In genomic region chr5:118336468-118336867, GRCh38 we compare ENCODE assay signal across 25 cellular contexts.
DNase-seq lines count a peak whose midpoint lies in the region; ATAC-seq, FAIRE-seq and TF ChIP-seq lines count a peak whose summit lies in the region.
"Had no signal": no experiment of that assay in that cellular context is flagged by ENCODE, and none has a peak within 500 bp of the region (broad histone marks: within the 10 kb centered on the region; RNA-seq: fewer than 3 reads in every experiment).

No MANE protein-coding gene starts in this region.

- BruUV-seq in K562 (replicated peaks; lab: Mats Ljungman, UMichigan): no TSS peak

- H3K27me3 ChIP-seq in K562 (ENCODE audit: control insufficient read depth in 2 of 2, insufficient read depth in 2 of 2, low read length in 2 of 2) (no peaks in the 10 kb centered on the region), Peyer's patch (no peaks in the 10 kb centered on the region)
- H3K27me3 ChIP-seq: BE2C, BLaER1 had no signal

- DNase-seq in A549 (ENCODE audit: low read depth in 1 of 2, low spot score in 1 of 2) (no peak), K562 (ENCODE audit: extremely low read depth in 1 of 4, low spot score in 3 of 4) (no peak), frontal cortex (ENCODE audit: low spot score in 2 of 2) (no peak), NOMO-1 (lab: John Stamatoyannopoulos, UW; ENCODE audit: unreplicated experiment in 2 of 2) (no peak), head of caudate nucleus (no peak), Peyer's patch (no peak)
- DNase-seq: 8988T; ACHN; BE2C; C1 segment of cervical spinal cord; CD4-positive, alpha-beta memory T cell; CD4-positive, CD25-positive, alpha-beta regulatory T cell; CD8-positive, alpha-beta memory T cell; COR-L47; DMS 273 treated with DMSO at 0.1 percent for 48 hours; DMS153; DMS79; DND-41; EL; GDM1 had no signal

- no peak overlapping the region for H2AFZ ChIP-seq in K562 (ENCODE audit: low read depth, low read length)

- CTCF ChIA-PET in A549 (lab: Yijun Ruan, JAX): no interaction called here
- CTCF ChIA-PET in K562 (lab: Yijun Ruan, JAX; ENCODE audit: low intra/inter-chr PET ratio): no interaction called here

- TF ChIP-seq POLR2A in A549 (IDR thresholded peaks at IDR 0.05; ENCODE audit: low read length) (no peak), K562 (conservative IDR thresholded peaks at IDR 0.05) (no peak), Peyer's patch (IDR thresholded peaks at IDR 0.05) (no peak)

- H3K9ac ChIP-seq in K562 (ENCODE audit: insufficient read depth in 1 of 2, low read depth in 2 of 2, low read length in 2 of 2): no peak overlapping the region
- H3K9ac ChIP-seq: BLaER1 had no signal

- no peaks in the 10 kb centered on the region for H4K20me1 ChIP-seq in K562 (replicated peaks; ENCODE audit: control insufficient read depth, insufficient read depth, low read length)
- H4K20me1 ChIP-seq: BLaER1 had no signal

- no peaks in the 10 kb centered on the region for H3K36me3 ChIP-seq in K562 (ENCODE audit: control insufficient read depth, insufficient read depth, low read length)
- no peaks in the 10 kb centered on the region for H3K36me3 ChIP-seq in Peyer's patch
- H3K36me3 ChIP-seq: BE2C, BLaER1 had no signal

- no peak overlapping the region for H3K4me3 ChIP-seq in A549
- H3K4me3 ChIP-seq in K562: no peak overlapping the region
- no peak overlapping the region for H3K4me3 ChIP-seq in Peyer's patch
- H3K4me3 ChIP-seq: BLaER1, GM12878 had no signal

- H3K9me3 ChIP-seq in A549: no peaks in the 10 kb centered on the region
- no peaks in the 10 kb centered on the region for H3K9me3 ChIP-seq in K562 (replicated peaks; ENCODE audit: control insufficient read depth, insufficient read depth, low read depth, low read length)
- no peaks in the 10 kb centered on the region for H3K9me3 ChIP-seq in Peyer's patch
- H3K9me3 ChIP-seq: BE2C, BLaER1 had no signal

- no peaks in the 10 kb centered on the region for H3K79me2 ChIP-seq in K562 (ENCODE audit: control insufficient read depth, insufficient read depth, low read length)

- ATAC-seq in A549 (no peak), K562 (no peak)
- ATAC-seq: GM12878 had no signal

- POLR2A ChIA-PET in A549 (lab: Yijun Ruan, JAX): no interaction called here
- POLR2A ChIA-PET in K562 (lab: Yijun Ruan, JAX): no interaction called here

- in situ Hi-C loops in K562 (cut with MboI): no loop called here

- no peaks in the 10 kb centered on the region for H3K4me1 ChIP-seq in A549
- H3K4me1 ChIP-seq in K562 (replicated peaks in 1 of 2; ENCODE audit: control insufficient read depth in 2 of 2, insufficient read depth in 2 of 2, low read length in 2 of 2): no peaks in the 10 kb centered on the region
- no peaks in the 10 kb centered on the region for H3K4me1 ChIP-seq in Peyer's patch
- H3K4me1 ChIP-seq: BE2C, BLaER1 had no signal

- no peak for TF ChIP-seq RAD21 in A549 (conservative IDR thresholded peaks at IDR 0.05 in 1 of 2, IDR thresholded peaks at IDR 0.05 in 1 of 2)
- TF ChIP-seq RAD21 in K562 (CRISPR knock-in tag; conservative IDR thresholded peaks at IDR 0.05 in 1 of 2, IDR thresholded peaks at IDR 0.05 in 1 of 2): no peak

- TF ChIP-seq EP300 in A549 (IDR thresholded peaks at IDR 0.05) (no peak), K562 (IDR thresholded peaks at IDR 0.05; ENCODE audit: low read length) (no peak)

- no peak overlapping the region for H3K27ac ChIP-seq in A549
- H3K27ac ChIP-seq in K562 (ENCODE audit: extremely low read depth, low read depth, low read length): no peak overlapping the region
- no peak overlapping the region for H3K27ac ChIP-seq in Peyer's patch
- H3K27ac ChIP-seq: BLaER1 had no signal

- intact Hi-C loops in K562 (cut with micrococcal nuclease) (no loop called here), head of caudate nucleus (cut with DNase I) (no loop called here)

- no peaks in the 10 kb centered on the region for H3K9me1 ChIP-seq in K562 (ENCODE audit: control insufficient read depth, insufficient read depth, low read length)

- H3K4me2 ChIP-seq in A549 (no peak overlapping the region), K562 (ENCODE audit: insufficient read depth, low read length) (no peak overlapping the region)
- H3K4me2 ChIP-seq: BLaER1 had no signal

- TF ChIP-seq CTCF in A549 (IDR thresholded peaks at IDR 0.05) (no peak), K562 (IDR thresholded peaks at IDR 0.05 in 2 of 3, conservative IDR thresholded peaks at IDR 0.05 in 1 of 3; ENCODE audit: insufficient read depth in 2 of 3, low read depth in 1 of 3, low read length in 3 of 3) (no peak), Peyer's patch (IDR thresholded peaks at IDR 0.05) (no peak)

- peak; percentile 43 for FAIRE-seq in A204.1 (lab: Jason Lieb, UNC)
- FAIRE-seq in A549 (lab: Jason Lieb, UNC): no peak
- FAIRE-seq in K562 (lab: Jason Lieb, UNC): no peak
- peak; percentile 3 for FAIRE-seq in frontal cortex (lab: Jason Lieb, UNC)
- FAIRE-seq: GM12878, GM12892, GM18507 had no signal

TF ChIP-seq in A549, 52 proteins besides CTCF, POLR2A, EP300 and RAD21:
- peak; percentile 64 for TF ChIP-seq MAFK (IDR thresholded peaks at IDR 0.05; ENCODE audit: partially characterized antibody)
- no peak for TF ChIP-seq USF2 (IDR thresholded peaks at IDR 0.05)

TF ChIP-seq in K562, 482 proteins besides CTCF, POLR2A, EP300 and RAD21:
- TF ChIP-seq ADNP (tag; IDR thresholded peaks at IDR 0.05): no peak
- TF ChIP-seq ZNF316 (IDR thresholded peaks at IDR 0.05): peak; percentile 74
- no peak for TF ChIP-seq E4F1 (CRISPR knock-in tag; IDR thresholded peaks at IDR 0.05; ENCODE audit: borderline replicate concordance)
- peak; percentile 28; the same call in 1 of the 2 replicates for TF ChIP-seq MAFG (tag; conservative IDR thresholded peaks at IDR 0.05)
- peak; percentile 37; the same call in 1 of the 2 replicates for TF ChIP-seq C11orf30 (IDR thresholded peaks at IDR 0.05; ENCODE audit: low read depth)
